ENCODE assay signal across 8 cellular contexts in genomic region chr9:32117291-32117690, GRCh38.
"Had no signal": no experiment of that assay in that cellular context is flagged by ENCODE, and none has a peak within 500 bp of the region (broad histone marks: within the 10 kb centered on the region; RNA-seq: fewer than 3 reads in every experiment).

No MANE protein-coding gene starts in this region.

- H3K27ac ChIP-seq: GM23248, HL-60 had no signal

- DNase-seq: GM23248, H9, HCEC 1CT, HFFc6, IMR-90, KG1 had no signal

- ATAC-seq: K562 had no signal

- H3K9ac ChIP-seq: GM23248 had no signal

- H3K4me3 ChIP-seq: GM23248, K562 had no signal

- H3K4me3 Mint-ChIP-seq: H9, HFFc6 had no signal

- H3K27ac Mint-ChIP-seq: H9, HFFc6 had no signal

- H2AFZ ChIP-seq: GM23248 had no signal
